In the genomic region with DNA sequence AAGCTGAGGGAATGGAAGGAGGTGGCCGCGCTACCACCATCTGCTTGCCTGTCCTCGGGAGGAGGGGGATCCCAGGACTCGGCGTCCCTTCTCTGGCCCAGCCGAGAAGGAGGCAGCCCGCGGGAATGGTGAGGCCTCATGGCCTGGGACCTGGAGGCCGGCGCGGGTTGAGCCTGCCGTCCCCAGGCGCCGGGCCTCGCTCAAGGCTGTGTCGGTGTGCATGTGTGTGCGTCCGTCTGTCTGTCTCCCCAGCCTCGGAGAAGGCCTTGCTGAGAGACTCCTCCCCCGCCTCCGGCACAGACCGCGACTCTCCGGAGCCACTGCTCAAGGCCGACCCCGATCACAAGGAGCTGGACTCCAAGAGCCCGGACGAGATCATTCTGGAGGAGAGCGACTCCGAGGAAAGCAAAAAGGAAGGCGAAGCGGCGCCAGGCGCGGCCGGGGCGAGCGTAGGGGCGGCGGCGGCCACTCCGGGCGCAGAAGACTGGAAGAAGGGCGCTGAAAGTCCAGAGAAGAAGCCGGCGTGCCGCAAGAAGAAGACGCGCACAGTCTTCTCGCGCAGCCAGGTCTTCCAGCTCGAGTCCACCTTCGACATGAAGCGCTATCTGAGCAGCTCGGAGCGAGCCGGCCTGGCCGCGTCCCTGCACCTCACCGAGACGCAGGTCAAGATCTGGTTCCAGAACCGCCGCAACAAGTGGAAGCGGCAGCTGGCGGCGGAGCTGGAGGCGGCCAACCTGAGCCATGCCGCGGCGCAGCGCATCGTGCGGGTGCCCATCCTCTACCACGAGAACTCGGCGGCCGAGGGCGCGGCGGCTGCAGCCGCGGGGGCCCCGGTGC, we compare ENCODE assay signal across 10 cellular contexts. TPM values are rescaled to one million over a fixed set of nuclear protein-coding genes. Genes with fewer than 3 reads are reported as not detected.
A peak's percentile ranks its signal among the peaks of the same experiment; 100 is the strongest.
DNase-seq lines count a peak whose midpoint lies in the region; ATAC-seq and TF ChIP-seq lines count a peak whose summit lies in the region.
"Had no signal": no experiment of that assay in that cellular context is flagged by ENCODE, and none has a peak within 500 bp of the region (broad histone marks: within the 10 kb centered on the region; RNA-seq: fewer than 3 reads in every experiment).

No MANE protein-coding gene starts in this region.

- DNase-seq in breast epithelium (ENCODE audit: low spot score in 2 of 2) (no peak), MCF 10A (ENCODE audit: unreplicated experiment) (no peak), thoracic aorta (ENCODE audit: low spot score) (no peak), amniotic stem cell (lab: John Stamatoyannopoulos, UW) (no peak), amygdala (lab: John Stamatoyannopoulos, UW) (no peak)
- no peak for DNase-seq in activated CD4-positive, alpha-beta memory T cell treated with anti-CD3 and anti-CD28 coated beads, Interleukin-2, amount 10 ng/mL, durations not matched to agents 7 days and 5 days

- H3K4me3 ChIP-seq in breast epithelium: peak overlapping the region in 2 of 3 donors; percentile 20 to 68
- H3K4me3 ChIP-seq in iPS-20b (ENCODE audit: low read length): peak overlapping the region; percentile 53; the same call in 1 of the 2 replicates
- peak overlapping the region; percentile 68 for H3K4me3 ChIP-seq in thoracic aorta

- H3K4me3 Mint-ChIP-seq in MCF 10A (ENCODE audit: unreplicated experiment): no peak overlapping the region
- peak overlapping the region; percentile 53 for H3K4me3 Mint-ChIP-seq in activated CD4-positive, alpha-beta memory T cell treated with anti-CD3 and anti-CD28 coated beads, Interleukin-2, amount 10 ng/mL, durations not matched to agents 7 days and 5 days

- H3K4me1 ChIP-seq in breast epithelium: peaks cover 10 to 16% of the 10 kb centered on the region in 2 donors
- H3K4me1 ChIP-seq in iPS-20b (ENCODE audit: insufficient read depth, low read length): peaks cover 17% of the 10 kb centered on the region
- H3K4me1 ChIP-seq in thoracic aorta (ENCODE audit: control insufficient read depth in 1 of 2, low read depth in 2 of 2): peaks cover 23 to 44% of the 10 kb centered on the region in 2 donors

- H3K9ac ChIP-seq in iPS-20b (ENCODE audit: low read depth, low read length): no peak overlapping the region

- no peaks in the 10 kb centered on the region for H3K9me3 Mint-ChIP-seq in MCF 10A (ENCODE audit: unreplicated experiment)
- no peaks in the 10 kb centered on the region for H3K9me3 Mint-ChIP-seq in activated CD4-positive, alpha-beta memory T cell treated with anti-CD3 and anti-CD28 coated beads, Interleukin-2, amount 10 ng/mL, durations not matched to agents 7 days and 5 days

- TF ChIP-seq POLR2A in breast epithelium (IDR thresholded peaks at IDR 0.05): no peak

- H3K27me3 ChIP-seq in breast epithelium: peaks cover 25 to 100% of the 10 kb centered on the region in 2 donors
- H3K27me3 ChIP-seq in iPS-20b (ENCODE audit: insufficient read depth, low read length): peaks cover 100% of the 10 kb centered on the region
- peaks cover 54% of the 10 kb centered on the region for H3K27me3 ChIP-seq in thoracic aorta (replicated peaks; ENCODE audit: insufficient read depth)

- no TSS peak for BruUV-seq in MCF 10A (replicated peaks; lab: Mats Ljungman, UMichigan)

- H3K36me3 ChIP-seq in breast epithelium (no peaks in the 10 kb centered on the region), iPS-20b (ENCODE audit: insufficient read depth, low read depth, low read length) (no peaks in the 10 kb centered on the region), thoracic aorta (no peaks in the 10 kb centered on the region)

- intact Hi-C loops in breast epithelium (cut with DNase I; ENCODE audit: low total_unique reads) (loop anchor here (10.0 kb wide), 1 partner anchor 418 kb away; no protein-coding TSS in a partner anchor), MCF 10A (cut with micrococcal nuclease) (no loop called here)

- TF ChIP-seq CTCF in breast epithelium (IDR thresholded peaks at IDR 0.05) (no peak), MCF 10A (IDR thresholded peaks at IDR 0.05; ENCODE audit: unreplicated experiment) (no peak), thoracic aorta (IDR thresholded peaks at IDR 0.05) (no peak)

- POLR2A ChIA-PET in MCF 10A (lab: Yijun Ruan, JAX): no interaction called here
- POLR2A ChIA-PET in activated CD4-positive, alpha-beta memory T cell treated with anti-CD3 and anti-CD28 coated beads, Interleukin-2, amount 10 ng/mL, durations not matched to agents 7 days and 5 days (lab: Charles Lee): interaction anchor here (0.9 kb wide), 1 partner anchor 15 kb away, joined by 3 read pairs; no protein-coding TSS in a partner anchor

- no peak for ATAC-seq in thoracic aorta (ENCODE audit: insufficient number of reproducible peaks, low FRiP score, low read depth)
- ATAC-seq in HG02623 (IDR thresholded peaks at IDR 0.05; ENCODE audit: unreplicated experiment): no peak

- no peak overlapping the region for H3K27ac Mint-ChIP-seq in MCF 10A (ENCODE audit: low read depth, unreplicated experiment)
- peak overlapping the region; percentile 78 for H3K27ac Mint-ChIP-seq in activated CD4-positive, alpha-beta memory T cell treated with anti-CD3 and anti-CD28 coated beads, Interleukin-2, amount 10 ng/mL, durations not matched to agents 7 days and 5 days

- H3K9me3 ChIP-seq in breast epithelium: no peaks in the 10 kb centered on the region
- peaks cover 9% of the 10 kb centered on the region; the same call in 1 of the 2 replicates for H3K9me3 ChIP-seq in iPS-20b (ENCODE audit: insufficient read depth, low read depth, low read length)
- H3K9me3 ChIP-seq in thoracic aorta: no peaks in the 10 kb centered on the region

- H3K36me3 Mint-ChIP-seq in MCF 10A (ENCODE audit: insufficient read depth, unreplicated experiment): no peaks in the 10 kb centered on the region
- peaks cover 11% of the 10 kb centered on the region for H3K36me3 Mint-ChIP-seq in activated CD4-positive, alpha-beta memory T cell treated with anti-CD3 and anti-CD28 coated beads, Interleukin-2, amount 10 ng/mL, durations not matched to agents 7 days and 5 days (ENCODE audit: low read depth)

- H3K27me3 Mint-ChIP-seq in MCF 10A (ENCODE audit: insufficient read depth, unreplicated experiment): peaks cover 65% of the 10 kb centered on the region
- H3K27me3 Mint-ChIP-seq in activated CD4-positive, alpha-beta memory T cell treated with anti-CD3 and anti-CD28 coated beads, Interleukin-2, amount 10 ng/mL, durations not matched to agents 7 days and 5 days: peaks cover 81% of the 10 kb centered on the region

- CTCF ChIA-PET in MCF 10A (lab: Yijun Ruan, JAX): interaction anchor here (1.1 to 1.4 kb wide), 2 partner anchors 242 to 244 kb away, joined by 4 to 8 read pairs; no protein-coding TSS in a partner anchor
- CTCF ChIA-PET in activated CD4-positive, alpha-beta memory T cell treated with anti-CD3 and anti-CD28 coated beads, Interleukin-2, amount 10 ng/mL, durations not matched to agents 7 days and 5 days (lab: Charles Lee): interaction anchor here (1.2 kb wide), 1 partner anchor 17 kb away, joined by 4 read pairs; a partner anchor contains a TSS

- H3K27ac ChIP-seq in breast epithelium (no peak overlapping the region), iPS-20b (ENCODE audit: low read length) (no peak overlapping the region), thoracic aorta (no peak overlapping the region)

- H3K4me1 Mint-ChIP-seq in MCF 10A (ENCODE audit: insufficient read depth, unreplicated experiment): peaks cover 12% of the 10 kb centered on the region
- H3K4me1 Mint-ChIP-seq in activated CD4-positive, alpha-beta memory T cell treated with anti-CD3 and anti-CD28 coated beads, Interleukin-2, amount 10 ng/mL, durations not matched to agents 7 days and 5 days: peaks cover 40% of the 10 kb centered on the region

RNA-seq across cellular contexts. Expression of a gene that starts 1.3 kb away (rescaled TPM):
- not detected for total RNA-seq in breast epithelium
- total RNA-seq in MCF 10A (2022): not detected in 2 replicates
- total RNA-seq in activated CD4-positive, alpha-beta memory T cell treated with anti-CD3 and anti-CD28 coated beads, Interleukin-2, amount 10 ng/mL, durations not matched to agents 7 days and 5 days: not detected
- not detected for total RNA-seq in thoracic aorta
- total RNA-seq: lung microvascular endothelial cell, temporal lobe had no signal

RNA-seq across cellular contexts. Expression of a gene that starts 10.9 kb away (rescaled TPM):
- total RNA-seq in breast epithelium (not detected), MCF 10A (2022) (not detected in 2 replicates), thoracic aorta (not detected)
- not detected for total RNA-seq in activated CD4-positive, alpha-beta memory T cell treated with anti-CD3 and anti-CD28 coated beads, Interleukin-2, amount 10 ng/mL, durations not matched to agents 7 days and 5 days
- total RNA-seq: lung microvascular endothelial cell, temporal lobe had no signal

RNA-seq across cellular contexts. Expression of a gene that starts 17.2 kb away (rescaled TPM):
- total RNA-seq in breast epithelium (100 to 1,000 TPM in 1 of 3 donors, 10 to 100 TPM in 2; 96.4 to 100 (median 98.1) TPM), MCF 10A (2022) (185 and 197 TPM in 2 replicates), thoracic aorta (10 to 100 TPM; 64.2 to 77.9 TPM)
- total RNA-seq in activated CD4-positive, alpha-beta memory T cell treated with anti-CD3 and anti-CD28 coated beads, Interleukin-2, amount 10 ng/mL, durations not matched to agents 7 days and 5 days: 100 to 1,000 TPM; 266 to 275 TPM
